In the genomic region with DNA sequence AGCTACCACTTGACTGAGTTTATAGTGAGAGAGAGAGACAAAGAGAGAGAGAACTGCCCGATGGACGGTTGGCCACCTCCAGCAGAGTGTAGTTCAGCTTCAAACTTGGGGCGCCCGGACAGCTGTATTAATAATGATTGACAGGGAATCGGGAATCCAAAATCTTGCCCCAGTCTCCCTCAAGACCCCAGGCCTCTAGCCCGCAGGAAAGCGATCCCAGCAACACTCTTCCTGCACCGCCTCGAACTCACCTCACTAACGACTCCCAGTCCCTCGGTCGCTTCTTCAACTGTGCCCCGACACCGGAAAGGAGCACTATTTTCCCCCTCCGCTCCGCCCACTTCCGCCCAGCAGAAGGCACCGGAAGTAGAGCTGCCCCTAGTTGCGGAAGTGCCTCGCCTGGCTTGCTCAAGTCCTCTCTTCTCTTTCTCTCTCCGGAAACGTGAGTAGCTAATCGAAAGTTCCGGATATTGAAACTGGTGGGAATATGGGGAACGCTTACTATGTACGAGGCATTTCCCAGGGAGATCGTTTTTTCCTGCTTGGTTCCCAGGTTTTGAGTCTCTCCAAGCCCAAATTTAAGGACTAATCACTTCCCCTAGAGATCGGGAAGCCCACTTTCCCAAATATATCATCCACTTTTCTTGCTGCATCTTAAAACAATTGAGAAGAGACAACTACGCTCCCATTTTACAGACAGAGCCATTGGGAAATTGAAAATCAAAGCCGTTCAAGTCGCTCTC, we compare ENCODE assay signal across 8 cellular contexts. TPM values are rescaled to one million over a fixed set of nuclear protein-coding genes. Genes with fewer than 3 reads are reported as not detected.
DNase-seq lines count a peak whose midpoint lies in the region; FAIRE-seq and TF ChIP-seq lines count a peak whose summit lies in the region.

A gene with protein sequence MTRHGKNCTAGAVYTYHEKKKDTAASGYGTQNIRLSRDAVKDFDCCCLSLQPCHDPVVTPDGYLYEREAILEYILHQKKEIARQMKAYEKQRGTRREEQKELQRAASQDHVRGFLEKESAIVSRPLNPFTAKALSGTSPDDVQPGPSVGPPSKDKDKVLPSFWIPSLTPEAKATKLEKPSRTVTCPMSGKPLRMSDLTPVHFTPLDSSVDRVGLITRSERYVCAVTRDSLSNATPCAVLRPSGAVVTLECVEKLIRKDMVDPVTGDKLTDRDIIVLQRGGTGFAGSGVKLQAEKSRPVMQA (minus strand): TSS at position 293 of the 743 bp plus-strand sequence. CDS start 19,865 bp downstream, outside the sequence.

- peak within 1 kb of the TSS; percentile 82 for H3K27ac Mint-ChIP-seq in activated naive CD4-positive, alpha-beta T cell treated with anti-CD3 and anti-CD28 coated beads for 36 hours

- H3K9me3 ChIP-seq in HEK293 (ENCODE audit: control insufficient read depth, insufficient read depth, low read depth, low read length) (no peaks in the 10 kb centered on the region), SK-N-MC (ENCODE audit: low read depth, low read length) (no peaks in the 10 kb centered on the region)

- no peak for TF ChIP-seq CTCF in HEK293 (tag by site-specific recombination; IDR thresholded peaks at IDR 0.05)

- H3K4me1 Mint-ChIP-seq in activated naive CD4-positive, alpha-beta T cell treated with anti-CD3 and anti-CD28 coated beads for 36 hours (ENCODE audit: low read depth) = peaks cover 36% of the 10 kb centered on the region

- FAIRE-seq in G401.6 (lab: Jason Lieb, UNC) (peak; percentile 90), frontal cortex (lab: Jason Lieb, UNC) (no peak)

- CTCF ChIA-PET in HEK293 (lab: Yijun Ruan, JAX) = interaction anchor here (0.9 to 4.6 kb wide), 8 partner anchors 10 to 100 kb away, joined by 3 to 52 read pairs (median 4); a partner anchor contains a TSS
- CTCF ChIA-PET in activated naive CD4-positive, alpha-beta T cell treated with anti-CD3 and anti-CD28 coated beads for 36 hours (lab: Charles Lee) = interaction anchor here (0.9 to 4.4 kb wide), 9 partner anchors 10 to 137 kb away, joined by 3 to 30 read pairs (median 4); no protein-coding TSS in a partner anchor

- H3K4me3 ChIP-seq in HEK293 (ENCODE audit: low read depth, low read length) (peak within 1 kb of the TSS; percentile 67), SK-N-MC (peak within 1 kb of the TSS; percentile 100)

- H3K36me3 ChIP-seq in HEK293 (ENCODE audit: control insufficient read depth in 2 of 2, insufficient read depth in 1 of 2, low read length in 2 of 2) (peaks cover 8 to 15% of the 10 kb centered on the region in 2 experiments; a peak in 2 of 3 replicates), SK-N-MC (ENCODE audit: insufficient read depth, low read length) (peaks cover 13% of the 10 kb centered on the region)

- peak within 1 kb of the TSS; percentile 85 for H3K4me3 Mint-ChIP-seq in activated naive CD4-positive, alpha-beta T cell treated with anti-CD3 and anti-CD28 coated beads for 36 hours

- DNase-seq in NAMALWA (ENCODE audit: low spot score) (peak; percentile 97), SK-N-MC (ENCODE audit: low read depth, low spot score) (peak; percentile 93), frontal cortex (ENCODE audit: low spot score in 2 of 2) (peak; percentile 71 to 89), non-pigmented ciliary epithelial cell (ENCODE audit: low read depth) (peak; percentile 86), substantia nigra (lab: John Stamatoyannopoulos, UW) (peak; percentile 48 to 93 (median 88))
- peak; percentile 98 for DNase-seq in activated naive CD4-positive, alpha-beta T cell treated with anti-CD3 and anti-CD28 coated beads for 36 hours

- intact Hi-C loops in activated naive CD4-positive, alpha-beta T cell treated with anti-CD3 and anti-CD28 coated beads for 36 hours (cut with micrococcal nuclease) = loop anchor here (1.0 kb wide), 3 partner anchors 10 to 96 kb away; a partner anchor contains a TSS

- H3K27ac ChIP-seq in HEK293 (ENCODE audit: extremely low read depth, low read depth, low read length) (peak within 1 kb of the TSS; percentile 58), SK-N-MC (peak within 1 kb of the TSS; percentile 72; the same call in 1 of the 2 replicates), substantia nigra (ENCODE audit: low read depth, low read length, poor library complexity, severe bottlenecking) (peak within 1 kb of the TSS; percentile 58)

- peak within 1 kb of the TSS; percentile 91 for H3K9ac ChIP-seq in SK-N-MC (ENCODE audit: insufficient read length)

- peaks cover 1% of the 10 kb centered on the region for H3K36me3 Mint-ChIP-seq in activated naive CD4-positive, alpha-beta T cell treated with anti-CD3 and anti-CD28 coated beads for 36 hours (ENCODE audit: low read depth)

- POLR2A ChIA-PET in HEK293 (lab: Yijun Ruan, JAX) = interaction anchor here (0.6 to 4.8 kb wide), 25 partner anchors 11 to 268 kb away, joined by 3 to 116 read pairs (median 5); a partner anchor contains a TSS

- H3K4me1 ChIP-seq in HEK293 (ENCODE audit: control insufficient read depth, insufficient read depth, low read length) = peaks cover 9% of the 10 kb centered on the region

- H3K9me3 Mint-ChIP-seq in activated naive CD4-positive, alpha-beta T cell treated with anti-CD3 and anti-CD28 coated beads for 36 hours = no peaks in the 10 kb centered on the region

- H3K27me3 Mint-ChIP-seq in activated naive CD4-positive, alpha-beta T cell treated with anti-CD3 and anti-CD28 coated beads for 36 hours (ENCODE audit: low read depth) = no peaks in the 10 kb centered on the region

TF ChIP-seq in HEK293, 187 proteins besides CTCF, POLR2A, EP300 and RAD21 (continues in another document):
- TF ChIP-seq SCRT1 (tag by site-specific recombination; IDR thresholded peaks at IDR 0.05; ENCODE audit: borderline replicate concordance) (no peak), ZNF433 (tag by site-specific recombination; IDR thresholded peaks at IDR 0.05; ENCODE audit: low read depth) (no peak), ZNF530 (tag by site-specific recombination; IDR thresholded peaks at IDR 0.05; ENCODE audit: low read depth) (no peak), KLF10 (tag by site-specific recombination; IDR thresholded peaks at IDR 0.05) (peak; percentile 70; the same call in 1 of the 2 replicates), GLIS1 (tag by site-specific recombination; IDR thresholded peaks at IDR 0.05) (peak; percentile 41; the same call in 1 of the 2 replicates), HOXD13 (CRISPR knock-in tag; IDR thresholded peaks at IDR 0.05; ENCODE audit: borderline replicate concordance) (no peak), ZNF510 (tag by site-specific recombination; IDR thresholded peaks at IDR 0.05; ENCODE audit: insufficient replicate concordance) (no peak), ZNF785 (tag by site-specific recombination; IDR thresholded peaks at IDR 0.05) (0 out of 2 replicates have a peak, but pooled peaks have one; percentile 34), ZNF529 (tag by site-specific recombination; IDR thresholded peaks at IDR 0.05; ENCODE audit: insufficient replicate concordance) (no peak), ZNF266 (tag by site-specific recombination; IDR thresholded peaks at IDR 0.05; ENCODE audit: low read depth) (no peak), ZNF174 (tag by site-specific recombination; IDR thresholded peaks at IDR 0.05) (no peak), ZNF768 (tag by site-specific recombination; IDR thresholded peaks at IDR 0.05) (no peak), ZNF514 (tag by site-specific recombination; IDR thresholded peaks at IDR 0.05) (0 out of 2 replicates have a peak, but pooled peaks have one; percentile 9), ZSCAN16 (tag by site-specific recombination; IDR thresholded peaks at IDR 0.05) (no peak)
- TF ChIP-seq, protein P1, sequence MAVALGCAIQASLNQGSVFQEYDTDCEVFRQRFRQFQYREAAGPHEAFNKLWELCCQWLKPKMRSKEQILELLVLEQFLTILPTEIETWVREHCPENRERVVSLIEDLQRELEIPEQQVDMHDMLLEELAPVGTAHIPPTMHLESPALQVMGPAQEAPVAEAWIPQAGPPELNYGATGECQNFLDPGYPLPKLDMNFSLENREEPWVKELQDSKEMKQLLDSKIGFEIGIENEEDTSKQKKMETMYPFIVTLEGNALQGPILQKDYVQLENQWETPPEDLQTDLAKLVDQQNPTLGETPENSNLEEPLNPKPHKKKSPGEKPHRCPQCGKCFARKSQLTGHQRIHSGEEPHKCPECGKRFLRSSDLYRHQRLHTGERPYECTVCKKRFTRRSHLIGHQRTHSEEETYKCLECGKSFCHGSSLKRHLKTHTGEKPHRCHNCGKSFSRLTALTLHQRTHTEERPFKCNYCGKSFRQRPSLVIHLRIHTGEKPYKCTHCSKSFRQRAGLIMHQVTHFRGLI (tag by site-specific recombination; IDR thresholded peaks at IDR 0.05) = peak; percentile 58; the same call in 1 of the 2 replicates
- TF ChIP-seq, protein P2, sequence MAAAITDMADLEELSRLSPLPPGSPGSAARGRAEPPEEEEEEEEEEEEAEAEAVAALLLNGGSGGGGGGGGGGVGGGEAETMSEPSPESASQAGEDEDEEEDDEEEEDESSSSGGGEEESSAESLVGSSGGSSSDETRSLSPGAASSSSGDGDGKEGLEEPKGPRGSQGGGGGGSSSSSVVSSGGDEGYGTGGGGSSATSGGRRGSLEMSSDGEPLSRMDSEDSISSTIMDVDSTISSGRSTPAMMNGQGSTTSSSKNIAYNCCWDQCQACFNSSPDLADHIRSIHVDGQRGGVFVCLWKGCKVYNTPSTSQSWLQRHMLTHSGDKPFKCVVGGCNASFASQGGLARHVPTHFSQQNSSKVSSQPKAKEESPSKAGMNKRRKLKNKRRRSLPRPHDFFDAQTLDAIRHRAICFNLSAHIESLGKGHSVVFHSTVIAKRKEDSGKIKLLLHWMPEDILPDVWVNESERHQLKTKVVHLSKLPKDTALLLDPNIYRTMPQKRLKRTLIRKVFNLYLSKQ (tag by site-specific recombination; IDR thresholded peaks at IDR 0.05; ENCODE audit: borderline replicate concordance) = no peak
- TF ChIP-seq, protein P3, sequence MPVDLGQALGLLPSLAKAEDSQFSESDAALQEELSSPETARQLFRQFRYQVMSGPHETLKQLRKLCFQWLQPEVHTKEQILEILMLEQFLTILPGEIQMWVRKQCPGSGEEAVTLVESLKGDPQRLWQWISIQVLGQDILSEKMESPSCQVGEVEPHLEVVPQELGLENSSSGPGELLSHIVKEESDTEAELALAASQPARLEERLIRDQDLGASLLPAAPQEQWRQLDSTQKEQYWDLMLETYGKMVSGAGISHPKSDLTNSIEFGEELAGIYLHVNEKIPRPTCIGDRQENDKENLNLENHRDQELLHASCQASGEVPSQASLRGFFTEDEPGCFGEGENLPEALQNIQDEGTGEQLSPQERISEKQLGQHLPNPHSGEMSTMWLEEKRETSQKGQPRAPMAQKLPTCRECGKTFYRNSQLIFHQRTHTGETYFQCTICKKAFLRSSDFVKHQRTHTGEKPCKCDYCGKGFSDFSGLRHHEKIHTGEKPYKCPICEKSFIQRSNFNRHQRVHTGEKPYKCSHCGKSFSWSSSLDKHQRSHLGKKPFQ (tag by site-specific recombination; IDR thresholded peaks at IDR 0.05) = peak; percentile 74

RNA-seq across cellular contexts. Expression of the gene that starts here (rescaled TPM):
- 10 to 100 TPM; 76.4 to 77.4 TPM for total RNA-seq in activated naive CD4-positive, alpha-beta T cell treated with anti-CD3 and anti-CD28 coated beads for 36 hours
- total RNA-seq in frontal cortex = 33.4 TPM

Comparison
In these comparisons a context has a peak if more than half of its experiments do, and no peak if none do; other contexts are left out.
1. Peak in every context shown above with its lines: DNase-seq, H3K4me3 ChIP-seq and H3K27ac ChIP-seq.